Comparison of ENCODE assay signal across 21 cellular contexts in the genomic region with DNA sequence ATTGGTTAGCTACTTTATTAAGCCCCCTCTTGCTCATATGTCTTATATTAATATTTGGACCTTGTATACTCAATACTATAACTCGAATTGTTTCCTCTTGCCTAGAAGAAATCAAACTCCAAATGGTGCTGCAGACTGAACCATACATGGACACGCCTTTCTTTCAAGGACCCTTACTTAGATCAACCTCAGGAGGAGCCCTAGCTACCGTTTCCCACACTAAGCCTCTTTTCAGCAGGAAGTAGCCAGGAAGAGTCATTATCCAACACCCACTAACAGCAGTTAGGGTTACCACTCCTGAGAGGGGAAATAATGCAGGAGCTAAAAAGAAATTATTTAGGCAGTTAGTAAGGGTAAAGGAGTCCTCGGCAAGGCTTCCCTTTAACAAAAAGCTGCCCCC.
"Had no signal": no experiment of that assay in that cellular context is flagged by ENCODE, and none has a peak within 500 bp of the region (broad histone marks: within the 10 kb centered on the region; RNA-seq: fewer than 3 reads in every experiment).

No MANE protein-coding gene starts in this region.

- ATAC-seq: gastroesophageal sphincter; left cardiac atrium; lower lobe of right lung; natural killer cell treated with Interleukin-12 subunit alpha and Interleukin-12 subunit beta and Interleukin-15 and Interleukin-18, amount 100 ng/mL, for 72 hours; pancreas; right cardiac atrium had no signal

- H3K27me3 ChIP-seq: esophagus squamous epithelium, gastroesophageal sphincter, neural progenitor cell, pancreas had no signal

- H3K36me3 ChIP-seq: esophagus squamous epithelium, gastroesophageal sphincter, left ventricle myocardium inferior, lower lobe of right lung, neural progenitor cell, pancreas had no signal

- H3K9ac ChIP-seq: neural progenitor cell had no signal

- H3K9me3 Mint-ChIP-seq: memory B cell; natural killer cell treated with Interleukin-12 subunit alpha and Interleukin-12 subunit beta and Interleukin-15 and Interleukin-18, amount 100 ng/mL, for 72 hours; neural progenitor cell; type B pancreatic cell had no signal

- H3K4me3 Mint-ChIP-seq: immature natural killer cell; memory B cell; natural killer cell treated with Interleukin-12 subunit alpha and Interleukin-12 subunit beta and Interleukin-15 and Interleukin-18, amount 100 ng/mL, for 72 hours; neural progenitor cell; type B pancreatic cell had no signal

- H3K27ac ChIP-seq: esophagus squamous epithelium, gastroesophageal sphincter, left ventricle myocardium inferior, lower lobe of right lung, neural progenitor cell, pancreas had no signal

- H3K4me2 ChIP-seq: neural progenitor cell had no signal

- H3K36me3 Mint-ChIP-seq: immature natural killer cell; memory B cell; natural killer cell treated with Interleukin-12 subunit alpha and Interleukin-12 subunit beta and Interleukin-15 and Interleukin-18, amount 100 ng/mL, for 72 hours; neural progenitor cell; type B pancreatic cell had no signal

- DNase-seq: dermis blood vessel endothelial cell; esophagus squamous epithelium; foreskin fibroblast; glutamatergic neuron; immature natural killer cell; left cardiac atrium; left ventricle myocardium inferior; lower lobe of right lung; midbrain; occipital lobe; small intestine; stimulated activated CD4-positive, alpha-beta T cell treated with anti-CD3 and anti-CD28 coated beads, Interleukin-2, amount 100 ng/mL, for 48 hours; stimulated activated naive CD4-positive, alpha-beta T cell treated with Interleukin-2 at 50 U/mL for 16 hours had no signal

- H3K4me1 Mint-ChIP-seq: immature natural killer cell, memory B cell, neural progenitor cell had no signal

- H3K9me3 ChIP-seq: esophagus squamous epithelium, gastroesophageal sphincter, left ventricle myocardium inferior, lower lobe of right lung, pancreas had no signal

- H2AFZ ChIP-seq: neural progenitor cell had no signal

- H3K27me3 Mint-ChIP-seq: memory B cell; natural killer cell treated with Interleukin-12 subunit alpha and Interleukin-12 subunit beta and Interleukin-15 and Interleukin-18, amount 100 ng/mL, for 72 hours; progenitor cell of endocrine pancreas; type B pancreatic cell had no signal

- H3K4me3 ChIP-seq: esophagus squamous epithelium, gastroesophageal sphincter, left ventricle myocardium inferior, lower lobe of right lung, neural progenitor cell, pancreas had no signal

- H3K4me1 ChIP-seq: esophagus squamous epithelium, gastroesophageal sphincter, left ventricle myocardium inferior, lower lobe of right lung, pancreas had no signal

- H3K27ac Mint-ChIP-seq: immature natural killer cell; memory B cell; natural killer cell treated with Interleukin-12 subunit alpha and Interleukin-12 subunit beta and Interleukin-15 and Interleukin-18, amount 100 ng/mL, for 72 hours; neural progenitor cell; progenitor cell of endocrine pancreas; type B pancreatic cell had no signal
